ENCODE assay signal across 35 cellular contexts in genomic region chr6:16121339-16121738, GRCh38.
"Had no signal": no experiment of that assay in that cellular context is flagged by ENCODE, and none has a peak within 500 bp of the region (broad histone marks: within the 10 kb centered on the region; RNA-seq: fewer than 3 reads in every experiment).

No MANE protein-coding gene starts in this region.

- H3K36me3 Mint-ChIP-seq: activated CD4-positive, alpha-beta memory T cell treated with anti-CD3 and anti-CD28 coated beads for 36 hours; activated naive CD4-positive, alpha-beta T cell treated with anti-CD3 and anti-CD28 coated beads, Interleukin-2, amount 50 U/mL, for 72 hours; activated naive CD8-positive, alpha-beta T cell treated with anti-CD3 and anti-CD28 coated beads for 36 hours had no signal

- H3K27me3 Mint-ChIP-seq: activated B cell treated with CpG ODN at 0.5 μM for 24 hours had no signal

- H3K4me1 ChIP-seq: adrenal gland, body of pancreas, breast epithelium had no signal

- H3K9me3 Mint-ChIP-seq: activated B cell treated with CpG ODN at 0.5 μM for 24 hours; activated CD4-positive, alpha-beta memory T cell treated with anti-CD3 and anti-CD28 coated beads for 36 hours; activated CD4-positive, alpha-beta T cell treated with anti-CD3 and anti-CD28 coated beads, Interleukin-2, amount 10 ng/mL, durations not matched to agents 24 days and 14 days; activated CD8-positive, alpha-beta T cell treated with anti-CD3 and anti-CD28 coated beads for 36 hours; activated naive CD4-positive, alpha-beta T cell treated with anti-CD3 and anti-CD28 coated beads for 36 hours; activated naive CD4-positive, alpha-beta T cell treated with anti-CD3 and anti-CD28 coated beads, Interleukin-2, amount 50 U/mL, for 72 hours; activated naive CD8-positive, alpha-beta T cell treated with anti-CD3 and anti-CD28 coated beads for 36 hours; activated T-cell treated with anti-CD3 and anti-CD28 coated beads, Interleukin-2, amount 50 U/mL, for 4 hours; activated T-cell treated with anti-CD3 and anti-CD28 coated beads, Interleukin-2, amount 50 U/mL, for 72 hours; activated T-helper 1 cell treated with anti-CD3 and anti-CD28 coated beads, Interleukin-12 subunit alpha, Interleukin-12 subunit beta, Interleukin-2, Interleukin-4 antibody, amounts not matched to agents 30 ng/mL and 10 ng/mL and 1 ng/mL, durations not matched to agents 14 hours and 24 hours and 36 hours; activated T-helper 17 cell treated with anti-CD3 and anti-CD28 coated beads, Interleukin-2, amount 50 U/mL, for 72 hours; T-helper 2 cell treated with Interferon-gamma antibody and Interleukin-4, amounts not matched to agents 5 μg/mL and 100 μg/mL, for 36 hours had no signal

- H3K36me3 ChIP-seq: adrenal gland, brain microvascular endothelial cell, breast epithelium had no signal

- H3K4me1 Mint-ChIP-seq: activated naive CD8-positive, alpha-beta T cell treated with anti-CD3 and anti-CD28 coated beads for 36 hours; activated T-helper 17 cell treated with anti-CD3 and anti-CD28 coated beads, Interleukin-2, amount 50 U/mL, for 72 hours had no signal

- H3K9me3 ChIP-seq: adrenal gland, body of pancreas, breast epithelium had no signal

- H3K27me3 ChIP-seq: adrenal gland, body of pancreas, breast epithelium had no signal

- FAIRE-seq: astrocyte, colon, TTC549 had no signal

- H3K27ac ChIP-seq: adrenal gland, body of pancreas, brain microvascular endothelial cell, breast epithelium, VCaP had no signal

- H3K27ac Mint-ChIP-seq: activated B cell treated with CpG ODN at 0.5 μM for 24 hours; activated CD4-positive, alpha-beta memory T cell treated with anti-CD3 and anti-CD28 coated beads for 36 hours; activated CD4-positive, alpha-beta T cell treated with anti-CD3 and anti-CD28 coated beads, Interleukin-2, amount 10 ng/mL, durations not matched to agents 24 days and 14 days; activated CD8-positive, alpha-beta T cell treated with anti-CD3 and anti-CD28 coated beads for 36 hours; activated naive CD4-positive, alpha-beta T cell treated with anti-CD3 and anti-CD28 coated beads for 36 hours; activated naive CD4-positive, alpha-beta T cell treated with anti-CD3 and anti-CD28 coated beads, Interleukin-2, amount 50 U/mL, for 72 hours; activated naive CD8-positive, alpha-beta T cell treated with anti-CD3 and anti-CD28 coated beads for 36 hours; activated T-cell treated with anti-CD3 and anti-CD28 coated beads, Interleukin-2, amount 50 U/mL, for 72 hours; activated T-helper 1 cell treated with anti-CD3 and anti-CD28 coated beads, Interleukin-12 subunit alpha, Interleukin-12 subunit beta, Interleukin-2, Interleukin-4 antibody, amounts not matched to agents 30 ng/mL and 10 ng/mL and 1 ng/mL, durations not matched to agents 14 hours and 24 hours and 36 hours; activated T-helper 17 cell treated with anti-CD3 and anti-CD28 coated beads, Interleukin-2, amount 50 U/mL, for 72 hours; T-helper 2 cell treated with Interferon-gamma antibody and Interleukin-4, amounts not matched to agents 5 μg/mL and 100 μg/mL, for 36 hours had no signal

- ATAC-seq: activated CD8-positive, alpha-beta T cell treated with anti-CD3 and anti-CD28 coated beads for 36 hours; activated naive CD4-positive, alpha-beta T cell treated with anti-CD3 and anti-CD28 coated beads, Interleukin-2, amount 50 U/mL, for 72 hours; activated T-cell treated with anti-CD3 and anti-CD28 coated beads, Interleukin-2, amount 50 U/mL, for 72 hours; activated T-helper 17 cell treated with anti-CD3 and anti-CD28 coated beads, Interleukin-2, amount 50 U/mL, for 72 hours; body of pancreas had no signal

- DNase-seq: activated B cell treated with CpG ODN at 0.5 μM for 24 hours; activated CD4-positive, alpha-beta memory T cell treated with anti-CD3 and anti-CD28 coated beads for 36 hours; activated CD4-positive, alpha-beta T cell treated with anti-CD3 and anti-CD28 coated beads for 4 hours; activated CD4-positive, alpha-beta T cell treated with anti-CD3 and anti-CD28 coated beads, Interleukin-2, amount 10 ng/mL, durations not matched to agents 24 days and 14 days; activated CD4-positive, alpha-beta T cell treated with anti-CD3 and anti-CD28 coated beads, Interleukin-2, amount 50 U/mL, for 1 hour; activated CD4-positive, alpha-beta T cell treated with anti-CD3 and anti-CD28 coated beads, Interleukin-2, amount 50 U/mL, for 4 hours; activated CD4-positive, CD25-positive, alpha-beta regulatory T cell treated with anti-CD3 and anti-CD28 coated beads, Interleukin-2, amount 50 U/mL, for 72 hours; activated CD8-positive, alpha-beta memory T cell treated with anti-CD3 and anti-CD28 coated beads, Interleukin-2, amount 50 U/mL, for 4 hours; activated CD8-positive, alpha-beta T cell treated with anti-CD3 and anti-CD28 coated beads for 36 hours; activated effector memory CD4-positive, alpha-beta T cell treated with anti-CD3 and anti-CD28 coated beads, Interleukin-2, amount 50 U/mL, for 16 hours; activated gamma-delta T cell treated with Interleukin-2 at 50 U/mL for 16 hours; activated naive CD4-positive, alpha-beta T cell; activated naive CD4-positive, alpha-beta T cell treated with anti-CD3 and anti-CD28 coated beads for 36 hours; activated naive CD4-positive, alpha-beta T cell treated with anti-CD3 and anti-CD28 coated beads, Interleukin-2, amount 50 U/mL, for 16 hours; activated naive CD8-positive, alpha-beta T cell treated with anti-CD3 and anti-CD28 coated beads for 36 hours; activated T-cell treated with anti-CD3 and anti-CD28 coated beads for 4 hours; activated T-cell treated with anti-CD3 and anti-CD28 coated beads, Interleukin-2, amount 50 U/mL, for 1 hour; activated T-cell treated with anti-CD3 and anti-CD28 coated beads, Interleukin-2, amount 50 U/mL, for 4 hours; activated T-cell treated with anti-CD3 and anti-CD28 coated beads, Interleukin-2, amount 50 U/mL, for 72 hours; adrenal gland; amniotic stem cell; aorta; body of pancreas; brain microvascular endothelial cell; central memory CD4-positive, alpha-beta T cell; T-helper 9 cell had no signal

- H3K4me3 ChIP-seq: adrenal gland, body of pancreas, breast epithelium had no signal

- H3K4me3 Mint-ChIP-seq: activated B cell treated with CpG ODN at 0.5 μM for 24 hours; activated CD4-positive, alpha-beta memory T cell treated with anti-CD3 and anti-CD28 coated beads for 36 hours; activated CD4-positive, alpha-beta T cell treated with anti-CD3 and anti-CD28 coated beads, Interleukin-2, amount 10 ng/mL, durations not matched to agents 24 days and 14 days; activated CD8-positive, alpha-beta T cell treated with anti-CD3 and anti-CD28 coated beads for 36 hours; activated naive CD4-positive, alpha-beta T cell treated with anti-CD3 and anti-CD28 coated beads for 36 hours; activated naive CD8-positive, alpha-beta T cell treated with anti-CD3 and anti-CD28 coated beads for 36 hours; activated T-cell treated with anti-CD3 and anti-CD28 coated beads, Interleukin-2, amount 50 U/mL, for 4 hours; activated T-cell treated with anti-CD3 and anti-CD28 coated beads, Interleukin-2, amount 50 U/mL, for 72 hours; activated T-helper 1 cell treated with anti-CD3 and anti-CD28 coated beads, Interleukin-12 subunit alpha, Interleukin-12 subunit beta, Interleukin-2, Interleukin-4 antibody, amounts not matched to agents 30 ng/mL and 10 ng/mL and 1 ng/mL, durations not matched to agents 14 hours and 24 hours and 36 hours; activated T-helper 17 cell treated with anti-CD3 and anti-CD28 coated beads, Interleukin-2, amount 50 U/mL, for 72 hours; T-helper 2 cell treated with Interferon-gamma antibody and Interleukin-4, amounts not matched to agents 5 μg/mL and 100 μg/mL, for 36 hours had no signal
